In genomic region chr5:67992919-67993318, GRCh38 we compare ENCODE assay signal across 20 cellular contexts.
DNase-seq lines count a peak whose midpoint lies in the region; ATAC-seq and TF ChIP-seq lines count a peak whose summit lies in the region.
"Had no signal": no experiment of that assay in that cellular context is flagged by ENCODE, and none has a peak within 500 bp of the region (broad histone marks: within the 10 kb centered on the region; RNA-seq: fewer than 3 reads in every experiment).

No MANE protein-coding gene starts in this region.

- TF ChIP-seq POLR2A in IMR-90 (IDR thresholded peaks at IDR 0.05; ENCODE audit: low read depth, low read length) (no peak), sigmoid colon (IDR thresholded peaks at IDR 0.05) (no peak)

- WGBS in IMR-90 (ENCODE audit: extremely low coverage in 2 of 2, insufficient read length in 1 of 2), 2 experiments = no CpG with 5 or more reads among the region's 3 CpGs
- WGBS in sigmoid colon, 2 donors = 32 to 56% methylated on average over 3 of the region's 3 CpGs

- H2BK15ac ChIP-seq in IMR-90 (ENCODE audit: low read depth, low read length) = no peak overlapping the region

- no peak overlapping the region for H3K4me2 ChIP-seq in IMR-90 (ENCODE audit: low read depth, low read length)
- H3K4me2 ChIP-seq: GM23338 had no signal

- H3K18ac ChIP-seq in IMR-90 (ENCODE audit: low read depth, low read length) = no peak overlapping the region

- H2AK9ac ChIP-seq in IMR-90 (replicated peaks; ENCODE audit: low read depth, low read length, poor library complexity) = no peak overlapping the region

- DNase-seq in IMR-90 (peak; percentile 33), astrocyte of the cerebellum (ENCODE audit: low read depth) (peak; percentile 38), fibroblast of peridontal ligament (ENCODE audit: extremely low read depth) (peak; percentile 61), sigmoid colon (no peak), activated gamma-delta T cell treated with Interleukin-2 at 50 U/mL for 16 hours (no peak), NOMO-1 (lab: John Stamatoyannopoulos, UW; ENCODE audit: unreplicated experiment in 2 of 2) (no peak), epidermal melanocyte (ENCODE audit: insufficient read length, low spot score) (no peak)
- DNase-seq: activated naive CD8-positive, alpha-beta T cell treated with anti-CD3 and anti-CD28 coated beads, Interleukin-2, amount 50 U/mL, for 24 hours; Calu3; central memory CD4-positive, alpha-beta T cell; NCI-H1092 treated with DMSO at 0.1 percent for 48 hours; NCI-H2029 treated with DMSO at 0.1 percent for 48 hours; NCI-H510A treated with DMSO at 0.1 percent for 48 hours; ovary; stimulated activated naive CD4-positive, alpha-beta T cell treated with Interleukin-2 at 50 U/mL for 16 hours; SW 1271 had no signal

- no peak overlapping the region for H2AK5ac ChIP-seq in IMR-90 (ENCODE audit: low read depth, low read length)

- no peak overlapping the region for H2BK120ac ChIP-seq in IMR-90 (ENCODE audit: low read depth, low read length)

- no peak overlapping the region for H3K9ac ChIP-seq in IMR-90 (ENCODE audit: low read depth, low read length)

- 0 out of 2 replicates have a peak, but pooled peaks have one; percentile 46 for ATAC-seq in IMR-90 (ENCODE audit: low read depth)
- ATAC-seq: activated naive CD8-positive, alpha-beta T cell treated with anti-CD3 and anti-CD28 coated beads, Interleukin-2, amount 50 U/mL, for 24 hours; activated T-helper 17 cell treated with anti-CD3 and anti-CD28 coated beads, Interleukin-2, amount 50 U/mL, for 72 hours; GM23338; sciatic nerve had no signal

- H3K27ac ChIP-seq in IMR-90 (ENCODE audit: insufficient read depth, low read length) (no peak overlapping the region), sigmoid colon (peak overlapping the region in 3 of 4 donors; percentile 35 to 51 (median 38))
- H3K27ac ChIP-seq: ovary, tibial nerve had no signal

- H3K56ac ChIP-seq in IMR-90 (ENCODE audit: extremely low read depth, insufficient read depth, low read length) = no peak overlapping the region

- H3K9me3 ChIP-seq in IMR-90 (ENCODE audit: control insufficient read depth, insufficient read depth, low read length) = no peaks in the 10 kb centered on the region
- H3K9me3 ChIP-seq in sigmoid colon = no peaks in the 10 kb centered on the region
- H3K9me3 ChIP-seq: ovary, tibial nerve had no signal

- CTCF ChIA-PET in IMR-90 (lab: Yijun Ruan, JAX) = no interaction called here

- BruUV-seq in IMR-90 (replicated peaks; lab: Mats Ljungman, UMichigan) = no TSS peak

- TF ChIP-seq CTCF in IMR-90 (conservative IDR thresholded peaks at IDR 0.05; ENCODE audit: low read depth, low read length) = no peak
- TF ChIP-seq CTCF in astrocyte of the cerebellum (IDR thresholded peaks at IDR 0.05; ENCODE audit: low read depth, low read length, missing control alignments) = no peak
- no peak for TF ChIP-seq CTCF in sigmoid colon (IDR thresholded peaks at IDR 0.05)

- dilution Hi-C loops in IMR-90 (cut with HindIII; ENCODE audit: low sequenced_read_pairs, unreplicated experiment) = no loop called here

- no peak overlapping the region for H3K4ac ChIP-seq in IMR-90 (ENCODE audit: low read depth, low read length)

- no peak overlapping the region for H2AFZ ChIP-seq in IMR-90 (replicated peaks; ENCODE audit: low read length, poor library complexity)
- H2AFZ ChIP-seq: GM23338 had no signal

- H3K36me3 ChIP-seq in IMR-90 (ENCODE audit: control insufficient read depth, insufficient read depth, low read length) (no peaks in the 10 kb centered on the region), sigmoid colon (no peaks in the 10 kb centered on the region)
- H3K36me3 ChIP-seq: ovary, tibial nerve had no signal

- TF ChIP-seq RAD21 in IMR-90 (IDR thresholded peaks at IDR 0.05; ENCODE audit: low read length) = no peak

- POLR2A ChIA-PET in IMR-90 (lab: Charles Lee; ENCODE audit: unreplicated experiment) = no interaction called here

- no peak overlapping the region for H4K5ac ChIP-seq in IMR-90 (ENCODE audit: low read depth, low read length)

- H3K4me3 ChIP-seq in IMR-90 (ENCODE audit: insufficient read depth, low read depth, low read length) (no peak overlapping the region), astrocyte of the cerebellum (ENCODE audit: low read depth, low read length) (no peak overlapping the region), sigmoid colon (no peak overlapping the region)
- H3K4me3 ChIP-seq: GM23338, ovary, tibial nerve had no signal

- no peak overlapping the region for H4K8ac ChIP-seq in IMR-90 (ENCODE audit: low read depth in 2 of 2, low read length in 2 of 2)

- no peak overlapping the region for H2BK5ac ChIP-seq in IMR-90 (ENCODE audit: low read depth, low read length, poor library complexity, severe bottlenecking)

- H3K9me1 ChIP-seq in IMR-90 (ENCODE audit: insufficient read depth, low read length) = no peaks in the 10 kb centered on the region

- H3K27me3 ChIP-seq in IMR-90 (ENCODE audit: control insufficient read depth, insufficient read depth, low read length) (no peaks in the 10 kb centered on the region), sigmoid colon (no peaks in the 10 kb centered on the region)
- H3K27me3 ChIP-seq: ovary, tibial nerve had no signal

- H3K23ac ChIP-seq in IMR-90 (ENCODE audit: low read depth, low read length) = no peak overlapping the region

- in situ Hi-C loops in IMR-90 (cut with MboI; ENCODE audit: low sequenced_read_pairs) = no loop called here
- in situ Hi-C loops in astrocyte of the cerebellum (cut with HindIII; ENCODE audit: low sequenced_read_pairs) = no loop called here

- H2BK20ac ChIP-seq in IMR-90 (ENCODE audit: low read depth, low read length) = no peak overlapping the region

- H3K4me1 ChIP-seq in IMR-90 (ENCODE audit: control insufficient read depth, insufficient read depth, low read length) = no peaks in the 10 kb centered on the region
- peaks cover 0 to 25% (median 19%) of the 10 kb centered on the region in 4 donors for H3K4me1 ChIP-seq in sigmoid colon

- H4K20me1 ChIP-seq in IMR-90 (ENCODE audit: insufficient read depth, low read length) = no peaks in the 10 kb centered on the region

- no peak for TF ChIP-seq EP300 in sigmoid colon (IDR thresholded peaks at IDR 0.05)

- no peak overlapping the region for H4K91ac ChIP-seq in IMR-90 (ENCODE audit: insufficient read depth, low read depth, low read length)

- intact Hi-C loops in IMR-90 (cut with micrococcal nuclease) (no loop called here), sigmoid colon (cut with DNase I) (no loop called here)

- H3K79me1 ChIP-seq in IMR-90 (ENCODE audit: low read depth in 1 of 2, low read length in 2 of 2) = no peaks in the 10 kb centered on the region

- H3K14ac ChIP-seq in IMR-90 (replicated peaks; ENCODE audit: low read depth, low read length) = no peak overlapping the region

TF ChIP-seq in IMR-90, 13 proteins besides CTCF, POLR2A, EP300 and RAD21:
- TF ChIP-seq FOS (IDR thresholded peaks at IDR 0.05; ENCODE audit: low read depth, low read length) = no peak
- TF ChIP-seq NFE2L2 (IDR thresholded peaks at IDR 0.05; ENCODE audit: low read depth, low read length) = no peak
- no peak for TF ChIP-seq SMC3 (IDR thresholded peaks at IDR 0.05; ENCODE audit: low read depth, low read length)
- TF ChIP-seq MXI1 (IDR thresholded peaks at IDR 0.05; ENCODE audit: borderline replicate concordance, low read depth, low read length) = no peak
- TF ChIP-seq CHD1 (IDR thresholded peaks at IDR 0.05; ENCODE audit: low read depth, low read length) = no peak
- no peak for TF ChIP-seq CEBPB (IDR thresholded peaks at IDR 0.05; ENCODE audit: low read depth, low read length)
- no peak for TF ChIP-seq RCOR1 (IDR thresholded peaks at IDR 0.05; ENCODE audit: insufficient replicate concordance, low read length)
- TF ChIP-seq MAZ (IDR thresholded peaks at IDR 0.05; ENCODE audit: borderline replicate concordance, low read depth, low read length) = no peak
- TF ChIP-seq USF2 (IDR thresholded peaks at IDR 0.05; ENCODE audit: low read depth, low read length) = no peak
- TF ChIP-seq BHLHE40 (IDR thresholded peaks at IDR 0.05; ENCODE audit: low read depth, low read length) = no peak
- no peak for TF ChIP-seq MAFK (IDR thresholded peaks at IDR 0.05; ENCODE audit: low read depth, low read length)
- TF ChIP-seq RFX5 (IDR thresholded peaks at IDR 0.05; ENCODE audit: low read depth, low read length) = no peak
- TF ChIP-seq ELK1 (IDR thresholded peaks at IDR 0.05; ENCODE audit: borderline replicate concordance, low read depth, low read length) = no peak

Comparison
In these comparisons a context has a peak if more than half of its experiments do, and no peak if none do; other contexts are left out.
1. DNase-seq: peak in IMR-90 (single experiment), astrocyte of the cerebellum (single experiment) and fibroblast of peridontal ligament (single experiment); none in sigmoid colon (single experiment), activated gamma-delta T cell treated with Interleukin-2 at 50 U/mL for 16 hours (single experiment), NOMO-1 (0 of 2) and epidermal melanocyte (single experiment).